In genomic region chr4:122131562-122132157, GRCh38 we compare ENCODE assay signal across 14 cellular contexts. TPM values are rescaled to one million over a fixed set of nuclear protein-coding genes. Genes with fewer than 3 reads are reported as not detected.
DNase-seq lines count a peak whose midpoint lies in the region; ATAC-seq, FAIRE-seq and TF ChIP-seq lines count a peak whose summit lies in the region.
"Had no signal": no experiment of that assay in that cellular context is flagged by ENCODE, and none has a peak within 500 bp of the region (broad histone marks: within the 10 kb centered on the region; RNA-seq: fewer than 3 reads in every experiment).

No MANE protein-coding gene starts in this region.

- no peak for TF ChIP-seq POLR2A in K562 (conservative IDR thresholded peaks at IDR 0.05)

- POLR2A ChIA-PET in CD8-positive, alpha-beta memory T cell (lab: Charles Lee), result no interaction called here
- POLR2A ChIA-PET in K562 (lab: Yijun Ruan, JAX), result no interaction called here

- no peak overlapping the region for H3K4me2 ChIP-seq in K562 (ENCODE audit: insufficient read depth, low read length)

- H3K27me3 Mint-ChIP-seq in CD8-positive, alpha-beta memory T cell, result no peaks in the 10 kb centered on the region

- no peaks in the 10 kb centered on the region for H3K9me3 ChIP-seq in CD8-positive, alpha-beta memory T cell (ENCODE audit: low read length)
- H3K9me3 ChIP-seq in K562 (replicated peaks; ENCODE audit: control insufficient read depth, insufficient read depth, low read depth, low read length), result no peaks in the 10 kb centered on the region
- H3K9me3 ChIP-seq: psoas muscle had no signal

- peaks cover 0 to 9% (median 4%) of the 10 kb centered on the region in 5 donors for H3K9me3 Mint-ChIP-seq in CD8-positive, alpha-beta memory T cell
- H3K9me3 Mint-ChIP-seq: stimulated activated naive B cell treated with anti-CD40 and anti-IgM and Interleukin-4, amounts not matched to agents 10 μg/mL and 1 μg/mL and 100 μg/mL, for 72 hours had no signal

- CTCF ChIA-PET in CD8-positive, alpha-beta memory T cell (lab: Charles Lee), result no interaction called here
- CTCF ChIA-PET in K562 (lab: Yijun Ruan, JAX; ENCODE audit: low intra/inter-chr PET ratio), result no interaction called here

- H3K4me1 Mint-ChIP-seq in CD8-positive, alpha-beta memory T cell, result peaks cover 22 to 33% (median 29%) of the 10 kb centered on the region in 3 donors
- H3K4me1 Mint-ChIP-seq: stimulated activated naive B cell treated with anti-CD40 and anti-IgM and Interleukin-4, amounts not matched to agents 10 μg/mL and 1 μg/mL and 100 μg/mL, for 72 hours had no signal

- peak in 2 of 5 donors; percentile 32 to 43 for DNase-seq in CD8-positive, alpha-beta memory T cell
- DNase-seq in K562 (ENCODE audit: extremely low read depth in 1 of 4, low spot score in 3 of 4) (no peak), NCI-H2171 (lab: John Stamatoyannopoulos, UW) (no peak), omental fat pad (ENCODE audit: low spot score) (no peak), NCI-H2196 treated with DMSO at 0.1 percent for 48 hours (lab: John Stamatoyannopoulos, UW; ENCODE audit: unreplicated experiment) (no peak), hepatic stellate cell (ENCODE audit: low spot score) (no peak)
- DNase-seq: EL; NCI-H526; psoas muscle; Right ventricle myocardium superior; stimulated activated naive B cell treated with anti-CD40 and anti-IgM and Interleukin-4, amounts not matched to agents 10 μg/mL and 1 μg/mL and 100 μg/mL, for 72 hours had no signal

- intact Hi-C loops in K562 (cut with micrococcal nuclease), result no loop called here

- TF ChIP-seq CTCF in K562 (IDR thresholded peaks at IDR 0.05 in 2 of 3, conservative IDR thresholded peaks at IDR 0.05 in 1 of 3; ENCODE audit: insufficient read depth in 2 of 3, low read depth in 1 of 3, low read length in 3 of 3) (no peak), omental fat pad (IDR thresholded peaks at IDR 0.05) (no peak)

- peaks cover 0 to 19% (median 0%) of the 10 kb centered on the region in 3 donors for H3K36me3 Mint-ChIP-seq in CD8-positive, alpha-beta memory T cell
- H3K36me3 Mint-ChIP-seq: stimulated activated naive B cell treated with anti-CD40 and anti-IgM and Interleukin-4, amounts not matched to agents 10 μg/mL and 1 μg/mL and 100 μg/mL, for 72 hours had no signal

- peak overlapping the region; percentile 16 to 91 (median 76) for H3K27ac Mint-ChIP-seq in CD8-positive, alpha-beta memory T cell
- H3K27ac Mint-ChIP-seq: stimulated activated naive B cell treated with anti-CD40 and anti-IgM and Interleukin-4, amounts not matched to agents 10 μg/mL and 1 μg/mL and 100 μg/mL, for 72 hours had no signal

- H2AFZ ChIP-seq in K562 (ENCODE audit: low read depth, low read length), result peak overlapping the region; percentile 11; the same call in 1 of the 2 replicates

- no peak overlapping the region for H3K27ac ChIP-seq in CD8-positive, alpha-beta memory T cell (ENCODE audit: low read depth, low read length)
- no peak overlapping the region for H3K27ac ChIP-seq in K562 (ENCODE audit: extremely low read depth, low read depth, low read length)
- H3K27ac ChIP-seq: psoas muscle, VCaP had no signal

- H3K36me3 ChIP-seq in CD8-positive, alpha-beta memory T cell (ENCODE audit: insufficient read depth, low read length), result no peaks in the 10 kb centered on the region
- H3K36me3 ChIP-seq in K562 (ENCODE audit: control insufficient read depth, insufficient read depth, low read length), result no peaks in the 10 kb centered on the region

- no peak overlapping the region for H3K9ac ChIP-seq in K562 (ENCODE audit: insufficient read depth in 1 of 2, low read depth in 2 of 2, low read length in 2 of 2)

- no peak for FAIRE-seq in K562 (lab: Jason Lieb, UNC)

- BruUV-seq in K562 (replicated peaks; lab: Mats Ljungman, UMichigan), result no TSS peak

- TF ChIP-seq RAD21 in K562 (CRISPR knock-in tag; conservative IDR thresholded peaks at IDR 0.05 in 1 of 2, IDR thresholded peaks at IDR 0.05 in 1 of 2), result no peak

- H3K4me3 Mint-ChIP-seq in CD8-positive, alpha-beta memory T cell, result peak overlapping the region in 4 of 7 donors; percentile 22 to 52 (median 44)
- H3K4me3 Mint-ChIP-seq: stimulated activated naive B cell treated with anti-CD40 and anti-IgM and Interleukin-4, amounts not matched to agents 10 μg/mL and 1 μg/mL and 100 μg/mL, for 72 hours had no signal

- ATAC-seq in GM19395 (IDR thresholded peaks at IDR 0.05; ENCODE audit: unreplicated experiment) (peak; percentile 75), HG03442 (IDR thresholded peaks at IDR 0.05; ENCODE audit: unreplicated experiment) (peak; percentile 50), K562 (no peak), omental fat pad (ENCODE audit: low FRiP score) (no peak)
- ATAC-seq: psoas muscle; stimulated activated naive B cell treated with anti-CD40 and anti-IgM and Interleukin-4, amounts not matched to agents 10 μg/mL and 1 μg/mL and 100 μg/mL, for 72 hours had no signal

- H3K9me1 ChIP-seq in K562 (ENCODE audit: control insufficient read depth, insufficient read depth, low read length), result no peaks in the 10 kb centered on the region

- 9% methylated on average over 5 of the region's 5 CpGs for WGBS in K562 (ENCODE audit: insufficient coverage, low coverage, missing lambda C conversion rate)

- no peaks in the 10 kb centered on the region for H4K20me1 ChIP-seq in K562 (replicated peaks; ENCODE audit: control insufficient read depth, insufficient read depth, low read length)

- in situ Hi-C loops in K562 (cut with MboI), result no loop called here

- no peak for TF ChIP-seq EP300 in K562 (IDR thresholded peaks at IDR 0.05; ENCODE audit: low read length)

- no peak overlapping the region for H3K4me3 ChIP-seq in CD8-positive, alpha-beta memory T cell (ENCODE audit: low read length)
- no peak overlapping the region for H3K4me3 ChIP-seq in K562
- H3K4me3 ChIP-seq: psoas muscle had no signal

- peaks cover 11% of the 10 kb centered on the region for H3K4me1 ChIP-seq in CD8-positive, alpha-beta memory T cell (ENCODE audit: insufficient read depth, low read length)
- no peaks in the 10 kb centered on the region for H3K4me1 ChIP-seq in K562 (replicated peaks in 1 of 2; ENCODE audit: control insufficient read depth in 2 of 2, insufficient read depth in 2 of 2, low read length in 2 of 2)
- H3K4me1 ChIP-seq: psoas muscle had no signal

- H3K27me3 ChIP-seq in CD8-positive, alpha-beta memory T cell (ENCODE audit: insufficient read depth, low read length, poor library complexity, severe bottlenecking), result no peaks in the 10 kb centered on the region
- peaks cover 0 to 5% of the 10 kb centered on the region in 2 experiments; a peak in 1 of 5 replicates for H3K27me3 ChIP-seq in K562 (ENCODE audit: control insufficient read depth in 2 of 2, insufficient read depth in 2 of 2, low read length in 2 of 2)

- no peaks in the 10 kb centered on the region for H3K79me2 ChIP-seq in K562 (ENCODE audit: control insufficient read depth, insufficient read depth, low read length)

TF ChIP-seq in K562, 482 proteins besides CTCF, POLR2A, EP300 and RAD21 (continues in another document):
- TF ChIP-seq MEF2A (IDR thresholded peaks at IDR 0.05; ENCODE audit: control insufficient read depth, low read depth, low read length), result no peak
- no peak for TF ChIP-seq PRDM10 (IDR thresholded peaks at IDR 0.05; ENCODE audit: partially characterized antibody)

RNA-seq across cellular contexts. Expression of gene BLTP1, which starts 20.5 kb away (rescaled TPM):
- 10 to 100 TPM; 19.4 to 22.4 TPM for total RNA-seq in CD8-positive, alpha-beta memory T cell
- 9.6 TPM for polyA plus RNA-seq in CD8-positive, alpha-beta memory T cell
- 37.8 and 159 TPM in 2 replicates for total RNA-seq in K562 (2011; cell fraction: chromatin; rRNA removed; ENCODE audit: low replicate concordance)
- 25.5 and 37.8 TPM in 2 replicates for total RNA-seq in K562 (2011; cell fraction: nucleolus; rRNA removed)
- 54.1 and 87.3 TPM in 2 replicates for total RNA-seq in K562 (2011; cell fraction: nucleoplasm; rRNA removed)
- total RNA-seq in K562 (2014; rRNA removed) (11.1 and 12.2 TPM in 2 replicates), K562 (2014; rRNA removed; fragmentation: Illumina TruSeq; extraction: Trizol) (21.8 and 26.3 TPM in 2 replicates), K562 (2015; rRNA removed; fragmentation: Illumina TruSeq; extraction: Trizol) (25.1 and 25.9 TPM in 2 replicates), K562 (2021) (13.1 and 16.3 TPM in 2 replicates), omental fat pad (100 to 1,000 TPM in 2 of 4 donors, 10 to 100 TPM in 2; 80.1 to 212 (median 102) TPM)
- polyA plus RNA-seq in K562 (2011; rRNA removed) (26.0 and 29.1 TPM in 2 replicates), K562 (2014; fragmentation: Illumina TruSeq; extraction: Trizol) (12.0 and 14.1 TPM in 2 replicates), K562 (2014; fragmentation: Nextera tagmentation; extraction: Ambion mirVana) (1 to 10 TPM; 2.8 to 4.5 TPM), K562 (2014; rRNA removed) (10.0 and 14.3 TPM in 2 replicates)
- 5.1 and 10.0 TPM in 2 replicates for polyA plus RNA-seq in K562 (2011; cell fraction: cytosol; rRNA removed)
- polyA plus RNA-seq in K562 (2011; cell fraction: nucleus; rRNA removed), result 54.6 and 88.2 TPM in 2 replicates
- 8.3 and 14.1 TPM in 2 replicates for polyA plus RNA-seq in K562 (2012)
- 107 and 144 TPM in 2 replicates for polyA minus RNA-seq in K562 (2011; rRNA and poly(A)+ RNA removed)
- polyA minus RNA-seq in K562 (2011; cell fraction: cytosol; rRNA and poly(A)+ RNA removed), result 22.8 and 32.4 TPM in 2 replicates
- polyA minus RNA-seq in K562 (2011; cell fraction: nucleus; rRNA and poly(A)+ RNA removed), result 131 and 285 TPM in 2 replicates

Comparison
In these comparisons a context has a peak if more than half of its experiments do, and no peak if none do; other contexts are left out.
1. ATAC-seq: peak in GM19395 (single experiment) and HG03442 (single experiment); none in K562 (single experiment) and omental fat pad (single experiment).